14 cellular contexts compared by ENCODE assay signal in genomic region chr11:132994038-132994502, GRCh38.
DNase-seq lines count a peak whose midpoint lies in the region; FAIRE-seq and TF ChIP-seq lines count a peak whose summit lies in the region.
"Had no signal": no experiment of that assay in that cellular context is flagged by ENCODE, and none has a peak within 500 bp of the region (broad histone marks: within the 10 kb centered on the region; RNA-seq: fewer than 3 reads in every experiment).

No MANE protein-coding gene starts in this region.

- TF ChIP-seq EP300 in neural cell (conservative IDR thresholded peaks at IDR 0.05; ENCODE audit: poor library complexity, severe bottlenecking): no peak

- TF ChIP-seq CTCF in brain microvascular endothelial cell (IDR thresholded peaks at IDR 0.05; ENCODE audit: low read depth, low read length, missing control alignments) (no peak), neural cell (IDR thresholded peaks at IDR 0.05; ENCODE audit: poor library complexity, severe bottlenecking) (no peak), D721Med (IDR thresholded peaks at IDR 0.05; ENCODE audit: insufficient read depth, missing control alignments) (no peak)

- TF ChIP-seq RAD21 in neural cell (conservative IDR thresholded peaks at IDR 0.05): no peak

- H4K20me1 ChIP-seq in neural cell (ENCODE audit: insufficient read depth): no peaks in the 10 kb centered on the region
- H4K20me1 ChIP-seq: BLaER1 treated with 17β-estradiol and CSF1 and Interleukin-3, amounts not matched to agents 10 nM and 100 nM had no signal

- H3K9ac ChIP-seq in neural cell (ENCODE audit: low read length): peak overlapping the region; percentile 60
- H3K9ac ChIP-seq: BLaER1 treated with 17β-estradiol and CSF1 and Interleukin-3, amounts not matched to agents 10 nM and 100 nM had no signal

- H3K27ac ChIP-seq in brain microvascular endothelial cell: no peak overlapping the region
- H3K27ac ChIP-seq in neural cell (ENCODE audit: low read length): peak overlapping the region; percentile 72
- H3K27ac ChIP-seq: BLaER1 treated with 17β-estradiol and CSF1 and Interleukin-3, amounts not matched to agents 10 nM and 100 nM; prostate gland had no signal

- FAIRE-seq in D721Med (lab: Jason Lieb, UNC): no peak

- DNase-seq in DMS153 treated with DMSO at 0.1 percent for 48 hours (lab: John Stamatoyannopoulos, UW; ENCODE audit: unreplicated experiment) (peak; percentile 11), NCI-H1417 treated with DMSO at 0.1 percent for 48 hours (lab: John Stamatoyannopoulos, UW) (peak; percentile 83), brain microvascular endothelial cell (no peak), NOMO-1 treated with dmso at 0.1 percent for 144 hours (lab: John Stamatoyannopoulos, UW; ENCODE audit: unreplicated experiment) (no peak), D721Med (ENCODE audit: insufficient read length, low spot score) (no peak), NCI-H1048 (lab: John Stamatoyannopoulos, UW) (no peak), NK-92 (lab: John Stamatoyannopoulos, UW; ENCODE audit: unreplicated experiment) (no peak)
- DNase-seq: activated CD4-positive, CD25-positive, alpha-beta regulatory T cell treated with anti-CD3 and anti-CD28 coated beads, Interleukin-2, amount 50 U/mL, for 72 hours; stimulated activated CD4-positive, alpha-beta T cell treated with anti-CD3 and anti-CD28 coated beads, Interleukin-4, amount 100 ng/mL, for 4 hours; stimulated activated naive CD8-positive, alpha-beta T cell treated with anti-CD3 and anti-CD28 coated beads, Interleukin-15, Interleukin-2, amounts not matched to agents 100 U/mL and 50 U/mL, for 24 hours; SW 1271 had no signal

- no peaks in the 10 kb centered on the region for H3K9me2 ChIP-seq in neural cell (ENCODE audit: insufficient read depth, low read length)

- H2AFZ ChIP-seq in neural cell (ENCODE audit: low read depth, low read length): peak overlapping the region; percentile 49

- no peaks in the 10 kb centered on the region for H3K9me3 ChIP-seq in neural cell (ENCODE audit: low read length)
- H3K9me3 ChIP-seq: BLaER1 treated with 17β-estradiol and CSF1 and Interleukin-3, amounts not matched to agents 10 nM and 100 nM; prostate gland had no signal

- H3F3A ChIP-seq in neural cell (ENCODE audit: insufficient read depth, low read length, poor library complexity, severe bottlenecking): no peaks in the 10 kb centered on the region

- no peaks in the 10 kb centered on the region for H3K79me2 ChIP-seq in neural cell (replicated peaks; ENCODE audit: insufficient read depth, low read length)

- H3K27me3 ChIP-seq in brain microvascular endothelial cell (replicated peaks): peaks cover 25% of the 10 kb centered on the region
- no peaks in the 10 kb centered on the region for H3K27me3 ChIP-seq in neural cell (ENCODE audit: insufficient read depth, low read depth, low read length)

- H3K4me3 ChIP-seq in brain microvascular endothelial cell (ENCODE audit: low read depth, low read length) (peak overlapping the region; percentile 23), neural cell (ENCODE audit: low read length) (peak overlapping the region; percentile 44)
- H3K4me3 ChIP-seq: BLaER1 treated with 17β-estradiol and CSF1 and Interleukin-3, amounts not matched to agents 10 nM and 100 nM; prostate gland had no signal

- H3K4me2 ChIP-seq in neural cell (ENCODE audit: low read length): no peak overlapping the region
- H3K4me2 ChIP-seq: BLaER1 treated with 17β-estradiol and CSF1 and Interleukin-3, amounts not matched to agents 10 nM and 100 nM had no signal

- in situ Hi-C loops in brain microvascular endothelial cell (cut with HindIII; ENCODE audit: low pct_ligation_motif_present, low sequenced_read_pairs): no loop called here

- H3K36me3 ChIP-seq in brain microvascular endothelial cell (replicated peaks) (no peaks in the 10 kb centered on the region), neural cell (ENCODE audit: insufficient read depth, low read length) (no peaks in the 10 kb centered on the region)
- H3K36me3 ChIP-seq: BLaER1 treated with 17β-estradiol and CSF1 and Interleukin-3, amounts not matched to agents 10 nM and 100 nM; prostate gland had no signal

TF ChIP-seq in neural cell, 6 proteins besides CTCF, POLR2A, EP300 and RAD21:
- no peak for TF ChIP-seq MXI1 (conservative IDR thresholded peaks at IDR 0.05; ENCODE audit: poor library complexity, severe bottlenecking)
- no peak for TF ChIP-seq REST (IDR thresholded peaks at IDR 0.05; ENCODE audit: borderline replicate concordance)
- TF ChIP-seq SMC3 (conservative IDR thresholded peaks at IDR 0.05; ENCODE audit: poor library complexity): no peak
- no peak for TF ChIP-seq POLR2AphosphoS5 (IDR thresholded peaks at IDR 0.05)
- no peak for TF ChIP-seq EZH2 (IDR thresholded peaks at IDR 0.05; ENCODE audit: borderline replicate concordance, insufficient read depth, low read length, poor library complexity, severe bottlenecking)
- TF ChIP-seq TAF1 (IDR thresholded peaks at IDR 0.05; ENCODE audit: low read depth): no peak

Comparison
In these comparisons a context has a peak if more than half of its experiments do, and no peak if none do; other contexts are left out.
1. DNase-seq: peak in DMS153 treated with DMSO at 0.1 percent for 48 hours (single experiment) and NCI-H1417 treated with DMSO at 0.1 percent for 48 hours (single experiment); none in brain microvascular endothelial cell (single experiment), NOMO-1 treated with dmso at 0.1 percent for 144 hours (single experiment), D721Med (single experiment), NCI-H1048 (single experiment) and NK-92 (single experiment).